24 cellular contexts compared by ENCODE assay signal in genomic region chr16:58435779-58436178, GRCh38. TPM values are rescaled to one million over a fixed set of nuclear protein-coding genes. Genes with fewer than 3 reads are reported as not detected.
A peak's percentile ranks its signal among the peaks of the same experiment; 100 is the strongest.
DNase-seq lines count a peak whose midpoint lies in the region; TF ChIP-seq lines count a peak whose summit lies in the region.
"Had no signal": no experiment of that assay in that cellular context is flagged by ENCODE, and none has a peak within 500 bp of the region (broad histone marks: within the 10 kb centered on the region; RNA-seq: fewer than 3 reads in every experiment).

No MANE protein-coding gene starts in this region.

- H3K36me3 ChIP-seq in BE2C (no peaks in the 10 kb centered on the region; the same call in 1 of the 2 replicates), DOHH2 (ENCODE audit: control insufficient read depth, low read length) (peaks cover 27% of the 10 kb centered on the region), Karpas-422 (ENCODE audit: insufficient read depth, low read length) (peaks cover 60% of the 10 kb centered on the region), HAP-1 (replicated peaks) (no peaks in the 10 kb centered on the region)
- H3K36me3 ChIP-seq: gastroesophageal sphincter, transverse colon had no signal

- H3K9me3 ChIP-seq in BE2C (no peaks in the 10 kb centered on the region; the same call in 1 of the 2 replicates), DOHH2 (ENCODE audit: control insufficient read depth, insufficient read depth, low read length) (no peaks in the 10 kb centered on the region), Karpas-422 (ENCODE audit: low read length) (no peaks in the 10 kb centered on the region), HAP-1 (no peaks in the 10 kb centered on the region)
- H3K9me3 ChIP-seq: transverse colon had no signal

- DNase-seq in BE2C = no peak
- no peak for DNase-seq in NB4 (ENCODE audit: low read depth)
- no peak for DNase-seq in epithelial cell of proximal tubule (ENCODE audit: low read depth)
- no peak for DNase-seq in Karpas-422
- DNase-seq in NCI-H2171 (lab: John Stamatoyannopoulos, UW) = no peak
- DNase-seq in RPMI8226 = no peak
- DNase-seq in HAP-1 (ENCODE audit: low spot score in 2 of 2) = no peak
- DNase-seq: activated CD8-positive, alpha-beta T cell treated with anti-CD3 and anti-CD28 coated beads, Interleukin-2, amount 10 ng/mL, durations not matched to agents 7 days and 5 days; amniotic stem cell; DMS79 treated with DMSO at 0.1 percent for 48 hours; hippocampal formation; naive thymus-derived CD8-positive, alpha-beta T cell; NCI-H1092; NCI-H1694 treated with DMSO at 0.1 percent for 48 hours; NCI-H510A; nucleus accumbens; PC-3; Right ventricle myocardium superior; stimulated activated CD4-positive, alpha-beta T cell treated with anti-CD3 and anti-CD28 coated beads, Interleukin-15, amount 100 ng/mL, for 24 hours; stimulated activated CD4-positive, alpha-beta T cell treated with anti-CD3 and anti-CD28 coated beads, Interleukin-4, amount 100 ng/mL, for 4 hours; transverse colon had no signal

- no peaks in the 10 kb centered on the region for H3F3A ChIP-seq in DOHH2 (ENCODE audit: control insufficient read depth, insufficient read depth)

- in situ Hi-C loops in HAP-1 (cut with MboI; ENCODE audit: low sequenced_read_pairs) = no loop called here

- H3K4me2 ChIP-seq in DOHH2 (ENCODE audit: low read length) (no peak overlapping the region), Karpas-422 (ENCODE audit: low read depth, low read length, poor library complexity, severe bottlenecking) (no peak overlapping the region)

- H3K27ac ChIP-seq in DOHH2 (ENCODE audit: low read depth, low read length) (no peak overlapping the region), Karpas-422 (ENCODE audit: low read length) (no peak overlapping the region)
- H3K27ac ChIP-seq: dorsolateral prefrontal cortex, gastroesophageal sphincter, transverse colon had no signal

- H3K27me3 ChIP-seq in BE2C (no peaks in the 10 kb centered on the region), DOHH2 (ENCODE audit: control insufficient read depth, low read length) (no peaks in the 10 kb centered on the region), Karpas-422 (ENCODE audit: low read length) (no peaks in the 10 kb centered on the region), HAP-1 (ENCODE audit: low read depth) (no peaks in the 10 kb centered on the region)
- H3K27me3 ChIP-seq: dorsolateral prefrontal cortex, transverse colon had no signal

- no peak overlapping the region for H3K9ac ChIP-seq in Karpas-422 (ENCODE audit: low read length)

- H3K4me1 ChIP-seq in BE2C (peaks cover 17% of the 10 kb centered on the region), DOHH2 (ENCODE audit: control insufficient read depth, low read length) (peaks cover 23% of the 10 kb centered on the region), Karpas-422 (ENCODE audit: low read length) (no peaks in the 10 kb centered on the region), HAP-1 (no peaks in the 10 kb centered on the region)
- H3K4me1 ChIP-seq: gastroesophageal sphincter, transverse colon had no signal

- no peak overlapping the region for H2AFZ ChIP-seq in Karpas-422 (ENCODE audit: low read length)

- H3K4me3 ChIP-seq in BE2C (ENCODE audit: low read depth, low read length) (no peak overlapping the region), DOHH2 (ENCODE audit: low read length) (no peak overlapping the region), NB4 (ENCODE audit: low read depth, low read length) (no peak overlapping the region), epithelial cell of proximal tubule (ENCODE audit: low read depth, low read length) (no peak overlapping the region), Karpas-422 (ENCODE audit: low read length) (no peak overlapping the region), HAP-1 (no peak overlapping the region)
- H3K4me3 ChIP-seq: dorsolateral prefrontal cortex, gastroesophageal sphincter, transverse colon had no signal

- H4K20me1 ChIP-seq in DOHH2 (ENCODE audit: control insufficient read depth, insufficient read depth, low read depth, low read length) = no peaks in the 10 kb centered on the region
- peaks cover 18% of the 10 kb centered on the region; the same call in 1 of the 2 replicates for H4K20me1 ChIP-seq in Karpas-422 (ENCODE audit: insufficient read depth, low read depth, low read length)

- peaks cover 11% of the 10 kb centered on the region; the same call in 1 of the 2 replicates for H3K79me2 ChIP-seq in DOHH2 (ENCODE audit: control insufficient read depth, low read length)
- H3K79me2 ChIP-seq in Karpas-422 (ENCODE audit: low read length) = peaks cover 15% of the 10 kb centered on the region

- H3K9me2 ChIP-seq in DOHH2 (replicated peaks; ENCODE audit: control insufficient read depth, low read length) (no peaks in the 10 kb centered on the region), Karpas-422 (replicated peaks; ENCODE audit: insufficient read depth, low read length) (no peaks in the 10 kb centered on the region)

- TF ChIP-seq POLR2A in NB4 (IDR thresholded peaks at IDR 0.05; ENCODE audit: extremely low read depth, insufficient read length) = no peak

- peak; percentile 33 for TF ChIP-seq CTCF in BE2C (IDR thresholded peaks at IDR 0.05; ENCODE audit: low read depth, low read length)
- peak; percentile 37 for TF ChIP-seq CTCF in DOHH2 (IDR thresholded peaks at IDR 0.05; ENCODE audit: low read depth, low read length, poor library complexity, severe bottlenecking)
- TF ChIP-seq CTCF in NB4 (IDR thresholded peaks at IDR 0.05; ENCODE audit: low read depth, low read length) = peak; percentile 28
- peak; percentile 19 for TF ChIP-seq CTCF in epithelial cell of proximal tubule (conservative IDR thresholded peaks at IDR 0.05; ENCODE audit: low read depth, low read length)

RNA-seq across cellular contexts. Expression of gene GINS3, which starts 43.5 kb away (rescaled TPM):
- polyA plus RNA-seq in BE2C (2012; ENCODE audit: insufficient read depth, insufficient read length, low read depth) = 14.4 TPM
- 14.0 and 22.1 TPM in 2 replicates for total RNA-seq in epithelial cell of proximal tubule
- 17.7 and 24.2 TPM in 2 replicates for total RNA-seq in Karpas-422 (2014; rRNA removed; shearing (Covaris generic); ENCODE audit: low replicate concordance)
